ENCODE assay signal across 1 cellular context in genomic region chr3:132416807-132417694, GRCh38.
TF ChIP-seq lines count a peak whose summit lies in the region.

Gene DNAJC13, plus strand, starts transcription at chr3:132417502. Its CDS starts 17,049 bp downstream, at chr3:132434551.

TF ChIP-seq in GM12878, 131 proteins besides CTCF, POLR2A, EP300 and RAD21 (continued from another document):
- TF ChIP-seq, protein P1, sequence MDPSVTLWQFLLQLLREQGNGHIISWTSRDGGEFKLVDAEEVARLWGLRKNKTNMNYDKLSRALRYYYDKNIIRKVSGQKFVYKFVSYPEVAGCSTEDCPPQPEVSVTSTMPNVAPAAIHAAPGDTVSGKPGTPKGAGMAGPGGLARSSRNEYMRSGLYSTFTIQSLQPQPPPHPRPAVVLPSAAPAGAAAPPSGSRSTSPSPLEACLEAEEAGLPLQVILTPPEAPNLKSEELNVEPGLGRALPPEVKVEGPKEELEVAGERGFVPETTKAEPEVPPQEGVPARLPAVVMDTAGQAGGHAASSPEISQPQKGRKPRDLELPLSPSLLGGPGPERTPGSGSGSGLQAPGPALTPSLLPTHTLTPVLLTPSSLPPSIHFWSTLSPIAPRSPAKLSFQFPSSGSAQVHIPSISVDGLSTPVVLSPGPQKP (IDR thresholded peaks at IDR 0.05; ENCODE audit: low read depth, low read length) = no peak
- TF ChIP-seq SIX5 (IDR thresholded peaks at IDR 0.05; ENCODE audit: low read depth, low read length, severe bottlenecking) (peak; percentile 17), TCF7 (IDR thresholded peaks at IDR 0.05; ENCODE audit: borderline replicate concordance) (no peak)
